Comparison of ENCODE assay signal across 26 cellular contexts in the genomic region with DNA sequence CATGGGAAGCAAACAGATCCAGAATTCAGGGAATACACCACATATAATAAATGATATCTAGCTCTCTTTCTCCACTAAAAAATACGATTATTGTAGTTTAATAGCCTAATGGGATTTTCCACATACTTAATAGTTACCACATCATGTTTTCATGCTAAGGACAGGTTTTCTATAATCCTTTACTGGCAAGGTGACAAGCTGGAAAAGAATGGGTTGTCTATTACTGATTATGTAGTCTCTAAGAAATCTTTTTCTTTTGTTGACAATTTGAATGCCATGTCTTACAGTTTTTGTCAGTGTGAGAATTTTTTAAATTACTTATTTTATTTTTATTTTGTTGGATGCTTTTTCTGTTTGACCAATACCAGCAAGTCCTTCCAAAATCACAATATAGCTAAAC.
"Had no signal": no experiment of that assay in that cellular context is flagged by ENCODE, and none has a peak within 500 bp of the region (broad histone marks: within the 10 kb centered on the region; RNA-seq: fewer than 3 reads in every experiment).

No MANE protein-coding gene starts in this region.

- H3K27me3 ChIP-seq: neutrophil, pancreas, right lobe of liver, sigmoid colon, thyroid gland, tibial nerve, upper lobe of left lung, vagina had no signal

- H3K4me3 ChIP-seq: pancreas, prostate gland, right lobe of liver, sigmoid colon, thoracic aorta, thyroid gland, tibial nerve, upper lobe of left lung, vagina had no signal

- H3K36me3 ChIP-seq: neutrophil, pancreas, prostate gland, right lobe of liver, sigmoid colon, thoracic aorta, thyroid gland, tibial nerve, upper lobe of left lung, vagina had no signal

- H3K9me3 ChIP-seq: neutrophil, pancreas, prostate gland, right lobe of liver, sigmoid colon, thoracic aorta, thyroid gland, tibial nerve, upper lobe of left lung, vagina had no signal

- H3K27ac ChIP-seq: neutrophil, pancreas, prostate gland, right lobe of liver, sigmoid colon, thoracic aorta, thyroid gland, tibial nerve, upper lobe of left lung, vagina had no signal

- DNase-seq: naive thymus-derived CD4-positive, alpha-beta T cell; natural killer cell; nucleus accumbens; pancreas; retina; right cardiac atrium; right lobe of liver; sigmoid colon; small intestine; stimulated activated CD4-positive, alpha-beta T cell treated with anti-CD3 and anti-CD28 coated beads, Interleukin-15, amount 100 ng/mL, for 24 hours; stimulated activated CD4-positive, alpha-beta T cell treated with anti-CD3 and anti-CD28 coated beads, Interleukin-2, amount 100 ng/mL, for 24 hours; stimulated activated CD4-positive, alpha-beta T cell treated with anti-CD3 and anti-CD28 coated beads, Interleukin-2, amount 100 ng/mL, for 48 hours; stimulated activated CD4-positive, alpha-beta T cell treated with anti-CD3 and anti-CD28 coated beads, Interleukin-4, amount 100 ng/mL, for 24 hours; stimulated activated CD8-positive, alpha-beta memory T cell treated with anti-CD3 and anti-CD28 coated beads, Interleukin-4, amount 100 ng/mL, for 48 hours; stimulated activated naive CD4-positive, alpha-beta T cell; stimulated activated naive CD8-positive, alpha-beta T cell treated with anti-CD3 and anti-CD28 coated beads, Interleukin-15, amount 100 ng/mL, for 72 hours; stimulated activated naive CD8-positive, alpha-beta T cell treated with anti-CD3 and anti-CD28 coated beads, Interleukin-15, Interleukin-2, amounts not matched to agents 100 U/mL and 50 U/mL, for 24 hours; substantia nigra; thyroid gland; trophoblast cell; upper lobe of left lung had no signal
